ENCODE assay signal across 8 cellular contexts in the genomic region with DNA sequence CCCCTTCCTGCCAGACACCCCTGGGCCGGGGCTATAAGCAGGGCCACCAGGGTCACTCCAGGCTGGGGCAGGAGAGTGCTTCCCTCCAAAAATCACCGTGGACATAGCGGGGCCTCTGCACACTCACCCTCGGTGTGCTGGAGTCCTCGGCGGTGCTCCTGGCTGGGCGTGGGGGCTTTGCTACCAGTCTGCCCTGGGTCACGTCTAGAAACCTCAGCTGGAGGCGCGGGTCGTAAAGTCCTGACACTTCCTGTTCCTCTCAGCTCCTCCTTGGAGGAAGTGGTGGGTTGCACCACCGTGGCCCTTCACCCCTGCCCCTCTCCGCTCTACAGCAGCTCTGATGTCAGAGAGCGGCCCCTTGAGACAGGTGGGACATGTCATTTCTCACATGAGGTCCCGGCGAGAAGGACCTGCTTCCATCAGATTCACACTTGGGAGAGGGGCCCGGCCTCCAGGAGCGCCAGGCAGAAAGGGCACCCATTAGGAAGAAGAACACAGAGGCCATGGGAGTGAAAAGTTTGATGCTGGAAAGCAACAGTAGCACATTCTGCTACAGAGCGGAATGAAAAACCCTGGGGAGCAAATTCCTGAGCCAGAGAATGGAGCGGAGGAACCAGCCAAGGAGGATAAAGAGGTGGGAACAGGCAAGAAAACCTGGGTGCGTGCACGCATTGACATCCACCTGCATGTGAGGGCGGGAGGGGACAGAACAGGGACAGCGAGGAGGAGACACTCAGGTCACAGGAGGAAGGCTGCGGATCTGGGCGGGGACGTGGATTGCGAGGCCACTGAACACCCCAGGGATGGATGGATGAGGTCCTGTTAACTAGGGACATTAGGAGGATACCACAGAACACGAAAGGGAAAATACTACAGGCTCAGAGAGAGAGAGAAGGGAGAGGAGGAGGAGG. TPM values are rescaled to one million over a fixed set of nuclear protein-coding genes. Genes with fewer than 3 reads are reported as not detected.
A peak's percentile ranks its signal among the peaks of the same experiment; 100 is the strongest.
DNase-seq lines count a peak whose midpoint lies in the region; ATAC-seq and TF ChIP-seq lines count a peak whose summit lies in the region.

ITGB2 (minus strand) TSS at position 206 of the 911 bp plus-strand sequence. CDS start 10,117 bp downstream, outside the sequence.

- H3K9me3 ChIP-seq in SJSA1 (replicated peaks) = no peaks in the 10 kb centered on the region
- no peaks in the 10 kb centered on the region for H3K9me3 ChIP-seq in breast epithelium
- no peaks in the 10 kb centered on the region for H3K9me3 ChIP-seq in neural progenitor cell (ENCODE audit: low read depth)

- H3K79me2 ChIP-seq in neural progenitor cell (ENCODE audit: low read depth) = no peaks in the 10 kb centered on the region

- TF ChIP-seq CTCF in CD14-positive monocyte (IDR thresholded peaks at IDR 0.05) (no peak), breast epithelium (IDR thresholded peaks at IDR 0.05) (no peak), neural progenitor cell (IDR thresholded peaks at IDR 0.05) (no peak)

- H3K9me3 Mint-ChIP-seq in CD14-positive monocyte (peaks cover 0 to 2% (median 0%) of the 10 kb centered on the region in 7 donors), neural progenitor cell (peaks cover 4% of the 10 kb centered on the region)

- no peak for TF ChIP-seq POLR2A in breast epithelium (IDR thresholded peaks at IDR 0.05)

- peak within 1 kb of the TSS; percentile 96 to 100 for H3K4me3 Mint-ChIP-seq in CD14-positive monocyte
- H3K4me3 Mint-ChIP-seq in neural progenitor cell = no peak within 1 kb of the TSS

- ATAC-seq in GM21737 (IDR thresholded peaks at IDR 0.05; ENCODE audit: unreplicated experiment) = peak; percentile 64
- ATAC-seq in HG03280 (IDR thresholded peaks at IDR 0.05; ENCODE audit: unreplicated experiment) = no peak

- peak; percentile 87 for DNase-seq in CD14-positive monocyte (ENCODE audit: low spot score)
- DNase-seq in SJSA1 (ENCODE audit: low read depth in 1 of 2, low spot score in 2 of 2) = no peak
- no peak for DNase-seq in breast epithelium (ENCODE audit: low spot score in 2 of 2)
- DNase-seq in neural progenitor cell (ENCODE audit: low spot score) = no peak
- DNase-seq in ecto neural progenitor cell (ENCODE audit: low spot score) = no peak
- no peak for DNase-seq in OCI-M1 (lab: John Stamatoyannopoulos, UW)

- H3K4me1 ChIP-seq in SJSA1 (replicated peaks) (peaks cover 39% of the 10 kb centered on the region), breast epithelium (peaks cover 0 to 5% of the 10 kb centered on the region in 2 donors), neural progenitor cell (no peaks in the 10 kb centered on the region)

- H3K27ac ChIP-seq in SJSA1 (no peak within 1 kb of the TSS), breast epithelium (no peak within 1 kb of the TSS), neural progenitor cell (no peak within 1 kb of the TSS)

- peak within 1 kb of the TSS; percentile 90 to 99 (median 99) for H3K27ac Mint-ChIP-seq in CD14-positive monocyte
- peak within 1 kb of the TSS; percentile 7 for H3K27ac Mint-ChIP-seq in neural progenitor cell

- intact Hi-C loops in CD14-positive monocyte (cut with micrococcal nuclease) = loop anchor here in 1 of 2 donors (5.0 kb wide), 1 partner anchor 119 kb away; the partner anchor contains the start of gene UBE2G2
- intact Hi-C loops in breast epithelium (cut with DNase I; ENCODE audit: low total_unique reads) = no loop called here

- H3K36me3 ChIP-seq in SJSA1 (peaks cover 26% of the 10 kb centered on the region), breast epithelium (no peaks in the 10 kb centered on the region), neural progenitor cell (no peaks in the 10 kb centered on the region)

- H3K9ac ChIP-seq in neural progenitor cell = no peak within 1 kb of the TSS

- H3K4me1 Mint-ChIP-seq in CD14-positive monocyte (peaks cover 81% of the 10 kb centered on the region), neural progenitor cell (peaks cover 2% of the 10 kb centered on the region)

- no peak within 1 kb of the TSS for H3K4me2 ChIP-seq in neural progenitor cell

- H3K36me3 Mint-ChIP-seq in CD14-positive monocyte (peaks cover 24 to 37% of the 10 kb centered on the region in 2 donors), neural progenitor cell (no peaks in the 10 kb centered on the region)

- H3K4me3 ChIP-seq in SJSA1 (no peak within 1 kb of the TSS), breast epithelium (peak within 1 kb of the TSS; percentile 40 to 52 (median 46)), neural progenitor cell (no peak within 1 kb of the TSS)

- no peaks in the 10 kb centered on the region for H4K20me1 ChIP-seq in neural progenitor cell (ENCODE audit: low read depth)

- no peak within 1 kb of the TSS for H2AFZ ChIP-seq in neural progenitor cell (replicated peaks)

- H3K27me3 Mint-ChIP-seq in CD14-positive monocyte (ENCODE audit: low read depth in 3 of 3) = no peaks in the 10 kb centered on the region
- peaks cover 34% of the 10 kb centered on the region for H3K27me3 Mint-ChIP-seq in neural progenitor cell (ENCODE audit: insufficient read depth, low read depth)

- H3F3A ChIP-seq in neural progenitor cell (ENCODE audit: low read depth) = no peaks in the 10 kb centered on the region

- no peaks in the 10 kb centered on the region for H3K27me3 ChIP-seq in SJSA1 (replicated peaks)
- H3K27me3 ChIP-seq in breast epithelium = no peaks in the 10 kb centered on the region
- H3K27me3 ChIP-seq in neural progenitor cell = peaks cover 87% of the 10 kb centered on the region

RNA-seq across cellular contexts. Expression of gene ITGB2, which starts in this region (rescaled TPM):
- 1,000 to 10,000 TPM; 1,470 to 1,628 TPM for polyA plus RNA-seq in CD14-positive monocyte
- total RNA-seq in SJSA1 (2014; rRNA removed; shearing (Covaris generic)) = 116 and 120 TPM in 2 replicates
- total RNA-seq in breast epithelium = 100 to 1,000 TPM in 1 of 3 donors, 10 to 100 TPM in 2; 19.7 to 242 (median 92.8) TPM
- 0.09 TPM in 1 of 2 replicates, not detected in the other for total RNA-seq in neural progenitor cell (ENCODE audit: low replicate concordance)

Comparison
In these comparisons a context has a peak if more than half of its experiments do, and no peak if none do; other contexts are left out.
1. RNA of gene ITGB2 (total RNA-seq): 116 to 120 TPM in SJSA1 and 19.7 to 242 TPM in breast epithelium; 0.09 TPM in neural progenitor cell; every median in the first group is over 10 times any median in the second.
2. H3K4me3 ChIP-seq: peak in breast epithelium (3 of 3); none in SJSA1 (single experiment) and neural progenitor cell (single experiment).